29 cellular contexts compared by ENCODE assay signal in genomic region chr3:138354376-138354775, GRCh38. TPM values are rescaled to one million over a fixed set of nuclear protein-coding genes. Genes with fewer than 3 reads are reported as not detected.
"Had no signal": no experiment of that assay in that cellular context is flagged by ENCODE, and none has a peak within 500 bp of the region (broad histone marks: within the 10 kb centered on the region; RNA-seq: fewer than 3 reads in every experiment).

No MANE protein-coding gene starts in this region.

- H3K36me3 ChIP-seq: colonic mucosa, ovary, right lobe of liver, tibial artery had no signal

- H3K27me3 ChIP-seq: colonic mucosa, esophagus muscularis mucosa, foreskin keratinocyte, gastroesophageal sphincter, ovary, right lobe of liver, tibial artery had no signal

- DNase-seq: colonic mucosa; dermis blood vessel endothelial cell; effector memory CD4-positive, alpha-beta T cell; foreskin keratinocyte; mucosa of descending colon; naive thymus-derived CD8-positive, alpha-beta T cell; nephron progenitor cell; occipital lobe; ovary; retina; right lobe of liver; stimulated activated CD4-positive, alpha-beta T cell treated with anti-CD3 and anti-CD28 coated beads, Interleukin-12 subunit alpha, Interleukin-12 subunit beta, amount 100 ng/mL, for 4 hours; stimulated activated CD4-positive, alpha-beta T cell treated with anti-CD3 and anti-CD28 coated beads, Interleukin-1b, Interleukin-23, amount 100 ng/mL, for 48 hours; stimulated activated CD4-positive, alpha-beta T cell treated with anti-CD3 and anti-CD28 coated beads, Interleukin-4, amount 100 ng/mL, for 1 hour; stimulated activated CD8-positive, alpha-beta memory T cell treated with anti-CD3 and anti-CD28 coated beads, Interleukin-4, amount 100 ng/mL, for 48 hours; stimulated activated naive CD4-positive, alpha-beta T cell treated with Interleukin-2 at 50 U/mL for 16 hours; stomach; tibial artery had no signal

- H3K27ac ChIP-seq: colonic mucosa, esophagus muscularis mucosa, foreskin keratinocyte, gastroesophageal sphincter, ovary, right lobe of liver, stomach, tibial artery had no signal

- ATAC-seq: foreskin keratinocyte; gastroesophageal sphincter; mucosa of descending colon; naive thymus-derived CD8-positive, alpha-beta T cell; right lobe of liver had no signal

- H3K9me3 ChIP-seq: colonic mucosa, esophagus muscularis mucosa, gastroesophageal sphincter, mucosa of descending colon, ovary, right lobe of liver, stomach, tibial artery had no signal

- H3K4me1 ChIP-seq: colonic mucosa, foreskin keratinocyte, right lobe of liver had no signal

- H3K4me3 ChIP-seq: colonic mucosa, esophagus muscularis mucosa, gastroesophageal sphincter, lung, mucosa of descending colon, ovary, right lobe of liver, smooth muscle cell, stomach, tibial artery had no signal

- H3K4me2 ChIP-seq: smooth muscle cell had no signal

RNA-seq across cellular contexts. Expression of gene MRAS, which starts 6.0 kb away (rescaled TPM):
- polyA plus RNA-seq: naive thymus-derived CD8-positive, alpha-beta T cell had no signal

RNA-seq across cellular contexts. Expression of gene NME9, which starts 24.7 kb away (rescaled TPM):
- total RNA-seq: chondrocyte, colonic mucosa, dermis blood vessel endothelial cell, endothelial cell of umbilical vein, epithelial cell of proximal tubule, fibroblast of lung, foreskin keratinocyte, posterior vena cava, pulmonary artery endothelial cell, right lobe of liver, smooth muscle cell had no signal
- polyA plus RNA-seq: fibroblast of lung, foreskin keratinocyte, smooth muscle cell, urinary bladder had no signal
